Comparison of ENCODE assay signal across 8 cellular contexts in genomic region chr1:155137129-155137528, GRCh38.
A peak's percentile ranks its signal among the peaks of the same experiment; 100 is the strongest.
DNase-seq lines count a peak whose midpoint lies in the region; ATAC-seq, FAIRE-seq and TF ChIP-seq lines count a peak whose summit lies in the region.

No MANE protein-coding gene starts in this region.

- H3K9ac ChIP-seq in DND-41 (ENCODE audit: low read depth, low read length): peak overlapping the region; percentile 83
- H3K9ac ChIP-seq in parathyroid adenoma: no peak overlapping the region

- H3K27ac ChIP-seq in DND-41 (ENCODE audit: low read length) (peak overlapping the region; percentile 32), RWPE1 (peak overlapping the region; percentile 99), parathyroid adenoma (no peak overlapping the region)

- TF ChIP-seq CTCF in DND-41 (IDR thresholded peaks at IDR 0.05; ENCODE audit: borderline replicate concordance, extremely low read depth, low read length, poor library complexity, severe bottlenecking) (no peak), RWPE1 (conservative IDR thresholded peaks at IDR 0.05; ENCODE audit: low read depth) (no peak), parathyroid adenoma (IDR thresholded peaks at IDR 0.05) (no peak)

- H3K4me1 ChIP-seq in DND-41 (ENCODE audit: insufficient read depth, low read length) (peaks cover 55% of the 10 kb centered on the region), parathyroid adenoma (no peaks in the 10 kb centered on the region)

- H4K20me1 ChIP-seq in DND-41 (ENCODE audit: insufficient read depth, low read length): peaks cover 11% of the 10 kb centered on the region; the same call in 1 of the 2 replicates

- FAIRE-seq in H54 (lab: Jason Lieb, UNC): no peak

- H3K79me2 ChIP-seq in DND-41 (ENCODE audit: insufficient read depth, low read length) (peaks cover 37% of the 10 kb centered on the region), parathyroid adenoma (no peaks in the 10 kb centered on the region)

- H3K4me3 ChIP-seq in DND-41 (ENCODE audit: low read depth in 1 of 2, low read length in 2 of 2) (peak overlapping the region in 1 of 2 experiments; percentile 90; a peak in 2 of 4 replicates), parathyroid adenoma (ENCODE audit: low read depth, low read length) (no peak overlapping the region)

- H3K27me3 ChIP-seq in DND-41 (ENCODE audit: insufficient read depth, low read length, poor library complexity) (no peaks in the 10 kb centered on the region), parathyroid adenoma (ENCODE audit: control insufficient read depth, insufficient read depth, low read length) (no peaks in the 10 kb centered on the region)

- no peaks in the 10 kb centered on the region for H3K9me3 ChIP-seq in DND-41 (ENCODE audit: insufficient read depth, low read length, severe bottlenecking)
- no peaks in the 10 kb centered on the region for H3K9me3 ChIP-seq in parathyroid adenoma (ENCODE audit: control insufficient read depth, low read length)

- CTCF ChIA-PET in RWPE1 (lab: Yijun Ruan, JAX): interaction anchor here (1.2 to 1.8 kb wide), 3 partner anchors 30 to 52 kb away, joined by 4 to 5 read pairs (median 5); no protein-coding TSS in a partner anchor

- peak overlapping the region; percentile 98 for H3K4me2 ChIP-seq in DND-41 (ENCODE audit: insufficient read depth, low read length)
- peak overlapping the region; percentile 57 for H3K4me2 ChIP-seq in parathyroid adenoma (ENCODE audit: low read length)

- no peak for DNase-seq in DND-41
- no peak for DNase-seq in RWPE1 (ENCODE audit: low spot score)
- peak; percentile 36 to 56 for DNase-seq in erythroblast (lab: John Stamatoyannopoulos, UW)
- DNase-seq in middle frontal gyrus (ENCODE audit: extremely low spot score, low spot score): no peak
- no peak for DNase-seq in NCI-H2029 (lab: John Stamatoyannopoulos, UW)
- no peak for DNase-seq in H54 (ENCODE audit: insufficient read length, low spot score)
- DNase-seq in AG20443 (ENCODE audit: low spot score): no peak

- POLR2A ChIA-PET in RWPE1 (lab: Yijun Ruan, JAX; ENCODE audit: low non-redundant PET): interaction anchor here (2.9 kb wide), 1 partner anchor 12 kb away, joined by 14 read pairs; no protein-coding TSS in a partner anchor

- H3K36me3 ChIP-seq in DND-41 (ENCODE audit: insufficient read depth, low read length) (peaks cover 19% of the 10 kb centered on the region), parathyroid adenoma (ENCODE audit: control insufficient read depth, insufficient read depth, low read length) (no peaks in the 10 kb centered on the region)

- ATAC-seq in DND-41 (ENCODE audit: insufficient read depth, low read depth): no peak

- H2AFZ ChIP-seq in DND-41 (ENCODE audit: low read depth, low read length) (no peak overlapping the region), parathyroid adenoma (no peak overlapping the region)

- TF ChIP-seq POLR2A in erythroblast (IDR thresholded peaks at IDR 0.05; ENCODE audit: low read length) (peak; percentile 20), H54 (IDR thresholded peaks at IDR 0.05; ENCODE audit: low read depth, low read length) (no peak)

Comparison
In these comparisons a context has a peak if more than half of its experiments do, and no peak if none do; other contexts are left out.
1. DNase-seq: peak in erythroblast (2 of 2); none in DND-41 (single experiment), RWPE1 (single experiment), middle frontal gyrus (single experiment), NCI-H2029 (single experiment), H54 (single experiment) and AG20443 (single experiment).